8 cellular contexts compared by ENCODE assay signal in the genomic region with DNA sequence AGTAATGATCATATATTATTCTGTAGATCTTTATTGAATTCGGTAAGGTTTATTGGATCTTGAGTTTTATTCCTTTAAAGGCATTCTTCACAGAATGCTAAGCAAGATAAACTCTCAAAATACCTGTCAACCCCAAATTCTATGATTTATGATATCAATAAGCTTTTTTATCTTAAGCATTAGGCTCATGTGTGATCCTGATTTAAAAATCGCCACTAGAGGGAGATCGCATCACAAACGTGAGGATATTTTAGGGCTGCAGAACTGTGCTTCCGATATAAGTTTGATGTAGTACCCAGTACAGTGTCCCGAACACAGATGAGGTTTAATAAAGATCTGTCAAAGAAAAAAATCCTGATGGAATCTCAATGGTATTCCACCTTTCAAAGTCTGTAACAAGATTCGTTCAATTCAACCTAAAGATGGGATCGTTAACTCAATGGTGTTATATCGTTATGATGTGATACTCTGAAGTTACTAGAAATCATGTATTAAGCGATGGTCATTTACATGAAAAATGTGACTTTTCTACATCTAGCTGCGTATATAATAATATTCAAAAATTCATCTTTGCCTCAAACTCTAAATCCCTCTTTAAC.
A peak's percentile ranks its signal among the peaks of the same experiment; 100 is the strongest.
DNase-seq lines count a peak whose midpoint lies in the region; ATAC-seq and TF ChIP-seq lines count a peak whose summit lies in the region.

No MANE protein-coding gene starts in this region.

- dilution Hi-C loops in IMR-90 (cut with HindIII; ENCODE audit: low sequenced_read_pairs, unreplicated experiment): no loop called here

- no peak overlapping the region for H2AK5ac ChIP-seq in IMR-90 (ENCODE audit: low read depth, low read length)

- no peaks in the 10 kb centered on the region for H3K36me3 ChIP-seq in IMR-90 (ENCODE audit: control insufficient read depth, insufficient read depth, low read length)

- no peak overlapping the region for H4K91ac ChIP-seq in IMR-90 (ENCODE audit: insufficient read depth, low read depth, low read length)

- H3K9me3 ChIP-seq in IMR-90 (ENCODE audit: control insufficient read depth, insufficient read depth, low read length): no peaks in the 10 kb centered on the region

- no peak overlapping the region for H3K18ac ChIP-seq in IMR-90 (ENCODE audit: low read depth, low read length)

- intact Hi-C loops in IMR-90 (cut with micrococcal nuclease) (loop anchor here (1.0 to 5.0 kb wide), 3 partner anchors 167 to 418 kb away; no protein-coding TSS in a partner anchor), natural killer cell (cut with micrococcal nuclease) (loop anchor here (1.0 to 2.0 kb wide), 2 partner anchors 170 to 264 kb away; a partner anchor contains a TSS)

- POLR2A ChIA-PET in IMR-90 (lab: Charles Lee; ENCODE audit: unreplicated experiment): interaction anchor here (0.5 kb wide), 1 partner anchor 287 kb away, joined by 3 read pairs; no protein-coding TSS in a partner anchor

- H3K9me1 ChIP-seq in IMR-90 (ENCODE audit: insufficient read depth, low read length): no peaks in the 10 kb centered on the region

- peaks cover 5% of the 10 kb centered on the region for H3K27me3 ChIP-seq in IMR-90 (ENCODE audit: control insufficient read depth, insufficient read depth, low read length)

- H4K20me1 ChIP-seq in IMR-90 (ENCODE audit: insufficient read depth, low read length): no peaks in the 10 kb centered on the region

- no peaks in the 10 kb centered on the region for H3K4me1 ChIP-seq in IMR-90 (ENCODE audit: control insufficient read depth, insufficient read depth, low read length)

- H3K27ac ChIP-seq in IMR-90 (ENCODE audit: insufficient read depth, low read length): no peak overlapping the region
- H3K27ac ChIP-seq in epithelial cell of prostate: no peak overlapping the region

- H3K4me1 Mint-ChIP-seq in natural killer cell: no peaks in the 10 kb centered on the region

- H3K79me1 ChIP-seq in IMR-90 (ENCODE audit: low read depth in 1 of 2, low read length in 2 of 2): no peaks in the 10 kb centered on the region

- no peak overlapping the region for H2AFZ ChIP-seq in IMR-90 (replicated peaks; ENCODE audit: low read length, poor library complexity)

- H2BK5ac ChIP-seq in IMR-90 (ENCODE audit: low read depth, low read length, poor library complexity, severe bottlenecking): no peak overlapping the region

- no peak overlapping the region for H2BK15ac ChIP-seq in IMR-90 (ENCODE audit: low read depth, low read length)

- H3K9me3 Mint-ChIP-seq in natural killer cell: no peaks in the 10 kb centered on the region

- peak; percentile 72 for ATAC-seq in GM19397 (IDR thresholded peaks at IDR 0.05; ENCODE audit: unreplicated experiment)
- ATAC-seq in IMR-90 (ENCODE audit: low read depth): peak; percentile 87
- peak in 2 of 3 donors; percentile 60 to 68 for ATAC-seq in natural killer cell

- H3K4me3 Mint-ChIP-seq in natural killer cell: no peak overlapping the region

- TF ChIP-seq POLR2A in IMR-90 (IDR thresholded peaks at IDR 0.05; ENCODE audit: low read depth, low read length): no peak

- no peak overlapping the region for H3K56ac ChIP-seq in IMR-90 (ENCODE audit: extremely low read depth, insufficient read depth, low read length)

- no peak overlapping the region for H4K5ac ChIP-seq in IMR-90 (ENCODE audit: low read depth, low read length)

- H2BK20ac ChIP-seq in IMR-90 (ENCODE audit: low read depth, low read length): no peak overlapping the region

- WGBS in IMR-90 (ENCODE audit: extremely low coverage in 2 of 2, insufficient read length in 1 of 2), 2 experiments: no CpG with 5 or more reads among the region's 11 CpGs

- H3K23ac ChIP-seq in IMR-90 (ENCODE audit: low read depth, low read length): no peak overlapping the region

- H3K14ac ChIP-seq in IMR-90 (replicated peaks; ENCODE audit: low read depth, low read length): no peak overlapping the region

- H3K4me2 ChIP-seq in IMR-90 (ENCODE audit: low read depth, low read length): no peak overlapping the region; the same call in 1 of the 2 replicates

- no peak overlapping the region for H4K8ac ChIP-seq in IMR-90 (ENCODE audit: low read depth in 2 of 2, low read length in 2 of 2)

- no TSS peak for BruUV-seq in IMR-90 (replicated peaks; lab: Mats Ljungman, UMichigan)

- H3K27ac Mint-ChIP-seq in natural killer cell: no peak overlapping the region

- DNase-seq in DMS 273 (lab: John Stamatoyannopoulos, UW; ENCODE audit: unreplicated experiment) (peak; percentile 64), DMS 273 treated with DMSO at 0.1 percent for 48 hours (lab: John Stamatoyannopoulos, UW) (no peak), IMR-90 (peak; percentile 65), SHP77 treated with DMSO at 0.1 percent for 48 hours (lab: John Stamatoyannopoulos, UW) (peak; percentile 18), epithelial cell of prostate (ENCODE audit: low read depth, low spot score) (peak; percentile 8), natural killer cell (no peak), NCI-H187 treated with DMSO at 0.1 percent for 48 hours (lab: John Stamatoyannopoulos, UW) (no peak)

- H3K27me3 Mint-ChIP-seq in natural killer cell (ENCODE audit: low read depth in 2 of 2): peaks cover 16 to 58% of the 10 kb centered on the region in 2 donors

- TF ChIP-seq CTCF in IMR-90 (conservative IDR thresholded peaks at IDR 0.05; ENCODE audit: low read depth, low read length) (peak; percentile 68), natural killer cell (IDR thresholded peaks at IDR 0.05) (peak; percentile 68)

- peak; percentile 63 for TF ChIP-seq RAD21 in IMR-90 (IDR thresholded peaks at IDR 0.05; ENCODE audit: low read length)

- CTCF ChIA-PET in IMR-90 (lab: Yijun Ruan, JAX): interaction anchor here (0.5 to 1.1 kb wide), 12 partner anchors 18 to 691 kb away, joined by 3 to 6 read pairs (median 3); no protein-coding TSS in a partner anchor

- no peak overlapping the region for H3K4ac ChIP-seq in IMR-90 (ENCODE audit: low read depth, low read length)

- no peak overlapping the region for H3K4me3 ChIP-seq in IMR-90 (ENCODE audit: insufficient read depth, low read depth, low read length)

- no peak overlapping the region for H3K9ac ChIP-seq in IMR-90 (ENCODE audit: low read depth, low read length)

- no peak overlapping the region for H2BK120ac ChIP-seq in IMR-90 (ENCODE audit: low read depth, low read length)

- in situ Hi-C loops in IMR-90 (cut with MboI; ENCODE audit: low sequenced_read_pairs): no loop called here

- H2AK9ac ChIP-seq in IMR-90 (replicated peaks; ENCODE audit: low read depth, low read length, poor library complexity): no peak overlapping the region

- no peaks in the 10 kb centered on the region for H3K36me3 Mint-ChIP-seq in natural killer cell

TF ChIP-seq in IMR-90, 13 proteins besides CTCF, POLR2A, EP300 and RAD21:
- TF ChIP-seq, protein P1, sequence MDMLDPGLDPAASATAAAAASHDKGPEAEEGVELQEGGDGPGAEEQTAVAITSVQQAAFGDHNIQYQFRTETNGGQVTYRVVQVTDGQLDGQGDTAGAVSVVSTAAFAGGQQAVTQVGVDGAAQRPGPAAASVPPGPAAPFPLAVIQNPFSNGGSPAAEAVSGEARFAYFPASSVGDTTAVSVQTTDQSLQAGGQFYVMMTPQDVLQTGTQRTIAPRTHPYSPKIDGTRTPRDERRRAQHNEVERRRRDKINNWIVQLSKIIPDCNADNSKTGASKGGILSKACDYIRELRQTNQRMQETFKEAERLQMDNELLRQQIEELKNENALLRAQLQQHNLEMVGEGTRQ (IDR thresholded peaks at IDR 0.05; ENCODE audit: low read depth, low read length): no peak
- TF ChIP-seq CHD1 (IDR thresholded peaks at IDR 0.05; ENCODE audit: low read depth, low read length): no peak
- peak; percentile 49 for TF ChIP-seq SMC3 (IDR thresholded peaks at IDR 0.05; ENCODE audit: low read depth, low read length)
- no peak for TF ChIP-seq NFE2L2 (IDR thresholded peaks at IDR 0.05; ENCODE audit: low read depth, low read length)
- TF ChIP-seq CEBPB (IDR thresholded peaks at IDR 0.05; ENCODE audit: low read depth, low read length): no peak
- no peak for TF ChIP-seq RCOR1 (IDR thresholded peaks at IDR 0.05; ENCODE audit: insufficient replicate concordance, low read length)
- no peak for TF ChIP-seq RFX5 (IDR thresholded peaks at IDR 0.05; ENCODE audit: low read depth, low read length)
- TF ChIP-seq MXI1 (IDR thresholded peaks at IDR 0.05; ENCODE audit: borderline replicate concordance, low read depth, low read length): no peak
- 0 out of 2 replicates have a peak, but pooled peaks have one; percentile 18 for TF ChIP-seq BHLHE40 (IDR thresholded peaks at IDR 0.05; ENCODE audit: low read depth, low read length)
- TF ChIP-seq, protein P2, sequence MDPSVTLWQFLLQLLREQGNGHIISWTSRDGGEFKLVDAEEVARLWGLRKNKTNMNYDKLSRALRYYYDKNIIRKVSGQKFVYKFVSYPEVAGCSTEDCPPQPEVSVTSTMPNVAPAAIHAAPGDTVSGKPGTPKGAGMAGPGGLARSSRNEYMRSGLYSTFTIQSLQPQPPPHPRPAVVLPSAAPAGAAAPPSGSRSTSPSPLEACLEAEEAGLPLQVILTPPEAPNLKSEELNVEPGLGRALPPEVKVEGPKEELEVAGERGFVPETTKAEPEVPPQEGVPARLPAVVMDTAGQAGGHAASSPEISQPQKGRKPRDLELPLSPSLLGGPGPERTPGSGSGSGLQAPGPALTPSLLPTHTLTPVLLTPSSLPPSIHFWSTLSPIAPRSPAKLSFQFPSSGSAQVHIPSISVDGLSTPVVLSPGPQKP (IDR thresholded peaks at IDR 0.05; ENCODE audit: borderline replicate concordance, low read depth, low read length): no peak
- TF ChIP-seq FOS (IDR thresholded peaks at IDR 0.05; ENCODE audit: low read depth, low read length): no peak
- TF ChIP-seq MAZ (IDR thresholded peaks at IDR 0.05; ENCODE audit: borderline replicate concordance, low read depth, low read length): no peak
- no peak for TF ChIP-seq MAFK (IDR thresholded peaks at IDR 0.05; ENCODE audit: low read depth, low read length)

Comparison
In these comparisons a context has a peak if more than half of its experiments do, and no peak if none do; other contexts are left out.
1. DNase-seq: peak in DMS 273 (single experiment), IMR-90 (single experiment), SHP77 treated with DMSO at 0.1 percent for 48 hours (single experiment) and epithelial cell of prostate (single experiment); none in DMS 273 treated with DMSO at 0.1 percent for 48 hours (single experiment), natural killer cell (single experiment) and NCI-H187 treated with DMSO at 0.1 percent for 48 hours (single experiment).
2. Peak in every context shown above with its lines, with median percentiles within 50 percentile points of each other: ATAC-seq.